ENCODE assay signal across 18 cellular contexts in genomic region chr11:3168742-3169234, GRCh38. TPM values are rescaled to one million over a fixed set of nuclear protein-coding genes. Genes with fewer than 3 reads are reported as not detected.
DNase-seq lines count a peak whose midpoint lies in the region; ATAC-seq and TF ChIP-seq lines count a peak whose summit lies in the region.
"Not testable (repeated sequence)": the region's sequence is repeated elsewhere in the genome, so short reads cannot be mapped to it uniquely, and the experiment has no call there.
"Had no signal": no experiment of that assay in that cellular context is flagged by ENCODE, and none has a peak within 500 bp of the region (broad histone marks: within the 10 kb centered on the region; RNA-seq: fewer than 3 reads in every experiment).

No MANE protein-coding gene starts in this region.

- not testable (repeated sequence) for ATAC-seq in DND-41 (ENCODE audit: insufficient read depth, low read depth); natural killer cell treated with Interleukin-12 subunit alpha and Interleukin-12 subunit beta and Interleukin-15 and Interleukin-18, amount 100 ng/mL, for 72 hours; aorta (ENCODE audit: low FRiP score)

- peak overlapping the region in 1 of 2 experiments; percentile 56; a peak in 2 of 4 replicates for H3K4me3 ChIP-seq in DND-41 (ENCODE audit: low read depth in 1 of 2, low read length in 2 of 2)
- H3K4me3 ChIP-seq in SJSA1: peak overlapping the region; percentile 30
- peak overlapping the region; percentile 37 to 64 for H3K4me3 ChIP-seq in ascending aorta
- peak overlapping the region; percentile 45 to 62 (median 52) for H3K4me3 ChIP-seq in esophagus muscularis mucosa
- H3K4me3 ChIP-seq in hepatocyte; aorta (ENCODE audit: low read length in 2 of 2): not testable (repeated sequence)
- peak overlapping the region; percentile 73 for H3K4me3 ChIP-seq in skeletal muscle satellite cell (ENCODE audit: low read length)

- not testable (repeated sequence) for H3K9me2 ChIP-seq in hepatocyte (replicated peaks; ENCODE audit: insufficient read depth)

- H3K36me3 Mint-ChIP-seq in natural killer cell treated with Interleukin-12 subunit alpha and Interleukin-12 subunit beta and Interleukin-15 and Interleukin-18, amount 100 ng/mL, for 72 hours: not testable (repeated sequence)

- H3K4me2 ChIP-seq in DND-41 (ENCODE audit: insufficient read depth, low read length) (peak overlapping the region; percentile 68), hepatocyte (peak overlapping the region; percentile 61), skeletal muscle satellite cell (ENCODE audit: low read length) (peak overlapping the region; percentile 96)

- TF ChIP-seq CTCF in DND-41 (IDR thresholded peaks at IDR 0.05; ENCODE audit: borderline replicate concordance, extremely low read depth, low read length, poor library complexity, severe bottlenecking); ascending aorta (IDR thresholded peaks at IDR 0.05); esophagus muscularis mucosa (IDR thresholded peaks at IDR 0.05); hepatocyte (IDR thresholded peaks at IDR 0.05; ENCODE audit: poor library complexity): not testable (repeated sequence)

- not testable (repeated sequence) for H2AFZ ChIP-seq in DND-41 (ENCODE audit: low read depth, low read length); hepatocyte

- H4K20me1 ChIP-seq in DND-41 (ENCODE audit: insufficient read depth, low read length); hepatocyte (ENCODE audit: insufficient read depth, poor library complexity, severe bottlenecking): not testable (repeated sequence)

- peaks cover 12 to 15% of the 10 kb centered on the region in 2 donors for H3K4me1 Mint-ChIP-seq in natural killer cell treated with Interleukin-12 subunit alpha and Interleukin-12 subunit beta and Interleukin-15 and Interleukin-18, amount 100 ng/mL, for 72 hours (ENCODE audit: low read depth in 2 of 2)

- intact Hi-C loops in ascending aorta (cut with DNase I): loop anchor here (5.0 kb wide), 1 partner anchor 209 kb away; the partner anchor contains the start of gene ZNF195
- intact Hi-C loops in esophagus muscularis mucosa (cut with DNase I): loop anchor here (5.0 kb wide), 1 partner anchor 46 kb away; no protein-coding TSS in a partner anchor
- intact Hi-C loops in aorta (cut with DNase I): not testable (repeated sequence)

- H3K27ac ChIP-seq in DND-41 (ENCODE audit: low read length) (peak overlapping the region; percentile 93), ascending aorta (peak overlapping the region; percentile 66 to 91), esophagus muscularis mucosa (replicated peaks in 1 of 4) (peak overlapping the region; percentile 74 to 76 (median 75)), aorta (ENCODE audit: low read depth in 1 of 2, low read length in 2 of 2) (peak overlapping the region in 1 of 2 donors; percentile 42)
- not testable (repeated sequence) for H3K27ac ChIP-seq in SJSA1, hepatocyte

- H3K4me1 ChIP-seq in DND-41 (ENCODE audit: insufficient read depth, low read length) (peaks cover 71% of the 10 kb centered on the region), SJSA1 (replicated peaks) (peaks cover 27% of the 10 kb centered on the region), ascending aorta (peaks cover 9 to 24% of the 10 kb centered on the region in 2 donors), esophagus muscularis mucosa (peaks cover 34 to 47% (median 39%) of the 10 kb centered on the region in 4 donors), skeletal muscle satellite cell (ENCODE audit: control insufficient read depth, insufficient read depth, low read length) (peaks cover 25% of the 10 kb centered on the region)
- H3K4me1 ChIP-seq in hepatocyte (ENCODE audit: insufficient read depth); aorta (ENCODE audit: control insufficient read depth in 1 of 2, insufficient read depth in 2 of 2, low read length in 2 of 2): not testable (repeated sequence)

- H3K9me3 Mint-ChIP-seq in natural killer cell treated with Interleukin-12 subunit alpha and Interleukin-12 subunit beta and Interleukin-15 and Interleukin-18, amount 100 ng/mL, for 72 hours: not testable (repeated sequence)

- not testable (repeated sequence) for TF ChIP-seq EP300 in esophagus muscularis mucosa (IDR thresholded peaks at IDR 0.05)

- H3K4me3 Mint-ChIP-seq in natural killer cell treated with Interleukin-12 subunit alpha and Interleukin-12 subunit beta and Interleukin-15 and Interleukin-18, amount 100 ng/mL, for 72 hours: peak overlapping the region; percentile 72

- H3K36me3 ChIP-seq in DND-41 (ENCODE audit: insufficient read depth, low read length); SJSA1; ascending aorta; esophagus muscularis mucosa; hepatocyte (replicated peaks; ENCODE audit: insufficient read depth, low read depth); skeletal muscle satellite cell (ENCODE audit: insufficient read depth, low read length); aorta (ENCODE audit: control insufficient read depth in 1 of 2, insufficient read depth in 2 of 2, low read length in 1 of 2): not testable (repeated sequence)

- H3K27me3 Mint-ChIP-seq in natural killer cell treated with Interleukin-12 subunit alpha and Interleukin-12 subunit beta and Interleukin-15 and Interleukin-18, amount 100 ng/mL, for 72 hours: not testable (repeated sequence)

- not testable (repeated sequence) for DNase-seq in DND-41; SJSA1 (ENCODE audit: low read depth in 1 of 2, low spot score in 2 of 2); ascending aorta (ENCODE audit: low spot score in 2 of 2); esophagus muscularis mucosa (ENCODE audit: extremely low spot score); hepatocyte (ENCODE audit: low spot score); natural killer cell treated with Interleukin-12 subunit alpha and Interleukin-12 subunit beta and Interleukin-15 and Interleukin-18, amount 100 ng/mL, for 72 hours (ENCODE audit: low spot score)
- peak; percentile 37 to 71 for DNase-seq in aorta

- 94% methylated on average over 12 of the region's 16 CpGs for WGBS in esophagus muscularis mucosa
- 89% methylated on average over 15 of the region's 16 CpGs for WGBS in hepatocyte (ENCODE audit: low lambda C conversion rate, missing lambda C conversion rate)
- 81 to 83% methylated on average over 16 of the region's 16 CpGs for WGBS in aorta, 2 donors

- H3K27ac Mint-ChIP-seq in natural killer cell treated with Interleukin-12 subunit alpha and Interleukin-12 subunit beta and Interleukin-15 and Interleukin-18, amount 100 ng/mL, for 72 hours: not testable (repeated sequence)

- H3K79me2 ChIP-seq in DND-41 (ENCODE audit: insufficient read depth, low read length): peaks cover 15% of the 10 kb centered on the region
- not testable (repeated sequence) for H3K79me2 ChIP-seq in hepatocyte

- not testable (repeated sequence) for H3K9me3 ChIP-seq in DND-41 (ENCODE audit: insufficient read depth, low read length, severe bottlenecking); SJSA1 (replicated peaks); ascending aorta; esophagus muscularis mucosa; hepatocyte (ENCODE audit: low read depth); skeletal muscle satellite cell (replicated peaks; ENCODE audit: low read length); aorta (ENCODE audit: control insufficient read depth, low read length)

- not testable (repeated sequence) for TF ChIP-seq POLR2A in esophagus muscularis mucosa (IDR thresholded peaks at IDR 0.05; ENCODE audit: low read depth)

- not testable (repeated sequence) for H3K27me3 ChIP-seq in DND-41 (ENCODE audit: insufficient read depth, low read length, poor library complexity); SJSA1 (replicated peaks); ascending aorta; esophagus muscularis mucosa; aorta (ENCODE audit: control insufficient read depth in 1 of 2, insufficient read depth in 2 of 2, low read length in 1 of 2)
- H3K27me3 ChIP-seq in hepatocyte (peaks cover 54% of the 10 kb centered on the region), skeletal muscle satellite cell (ENCODE audit: control insufficient read depth, insufficient read depth, low read length) (peaks cover 18% of the 10 kb centered on the region)

- peak overlapping the region; percentile 61 for H3K9ac ChIP-seq in DND-41 (ENCODE audit: low read depth, low read length)
- H3K9ac ChIP-seq in skeletal muscle satellite cell (ENCODE audit: low read depth, low read length): peak overlapping the region; percentile 73

RNA-seq across cellular contexts. Expression of gene OSBPL5, which starts 3.7 kb away (rescaled TPM):
- total RNA-seq in SJSA1 (2014; rRNA removed; shearing (Covaris generic)): 45.3 and 46.0 TPM in 2 replicates
- total RNA-seq in ascending aorta (92.0 TPM), esophagus muscularis mucosa (100 to 1,000 TPM in 1 of 4 donors, 10 to 100 TPM in 3; 59.6 to 119 (median 71.7) TPM), hepatocyte (8.7 and 9.0 TPM in 2 replicates), aorta (10 to 100 TPM; 64.1 to 69.1 TPM)
- polyA plus RNA-seq in hepatocyte (9.8 and 12.5 TPM in 2 replicates), aorta (10 to 100 TPM; 11.9 to 48.4 TPM)
- total RNA-seq in natural killer cell treated with Interleukin-12 subunit alpha and Interleukin-12 subunit beta and Interleukin-15 and Interleukin-18, amount 100 ng/mL, for 72 hours: 10 to 100 TPM; 58.3 to 74.6 TPM
- total RNA-seq in skeletal muscle satellite cell (2012; rRNA removed): 35.0 and 37.1 TPM in 2 replicates

RNA-seq across cellular contexts. Expression of gene MRGPRG, which starts 49.8 kb away (rescaled TPM):
- not detected in 2 replicates for total RNA-seq in SJSA1 (2014; rRNA removed; shearing (Covaris generic))
- total RNA-seq in ascending aorta (not detected), esophagus muscularis mucosa (not detected), hepatocyte (not detected in 2 replicates), aorta (not detected)
- polyA plus RNA-seq in hepatocyte (not detected in 2 replicates), aorta (not detected)
- total RNA-seq in natural killer cell treated with Interleukin-12 subunit alpha and Interleukin-12 subunit beta and Interleukin-15 and Interleukin-18, amount 100 ng/mL, for 72 hours: not detected
- not detected in 2 replicates for total RNA-seq in skeletal muscle satellite cell (2012; rRNA removed)
- total RNA-seq: activated CD8-positive, alpha-beta memory T cell treated with anti-CD3 and anti-CD28 coated beads for 36 hours; activated T-helper 2 cell treated with anti-CD3 and anti-CD28 coated beads, Interferon-gamma antibody, Interleukin-2, Interleukin-4, amounts not matched to agents 10 μg/mL and 5 μg/mL and 100 μg/mL, durations not matched to agents 14 hours and 24 hours and 36 hours; adrenal gland; endodermal cell; lower leg skin; PC-9; right cardiac atrium; SK-MEL-5 had no signal
- polyA plus RNA-seq: adrenal gland, IgD-negative memory B cell, neural cell, right cardiac atrium had no signal
